In the genomic region with DNA sequence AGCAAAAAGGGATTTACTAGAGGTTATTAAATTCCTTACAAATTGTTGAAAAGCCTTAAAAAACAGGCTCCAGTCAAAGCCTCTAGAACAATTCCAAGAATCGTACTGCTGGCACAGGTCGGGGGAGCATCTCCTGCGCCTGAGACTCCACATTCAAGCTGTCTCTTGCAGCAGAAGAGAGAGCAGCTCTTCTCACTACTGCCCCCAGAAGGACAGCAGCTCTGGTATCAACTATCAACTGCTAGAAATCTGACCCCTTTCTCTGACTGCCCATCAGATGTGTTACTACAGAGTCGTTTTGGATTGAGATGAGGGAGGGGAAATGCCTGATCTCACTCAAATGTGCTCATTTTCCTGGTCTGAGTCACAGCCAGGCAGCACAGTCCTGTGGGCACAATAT, we compare ENCODE assay signal across 7 cellular contexts.
DNase-seq lines count a peak whose midpoint lies in the region; ATAC-seq, FAIRE-seq and TF ChIP-seq lines count a peak whose summit lies in the region.
"Not testable (repeated sequence)": the region's sequence is repeated elsewhere in the genome, so short reads cannot be mapped to it uniquely, and the experiment has no call there.

No MANE protein-coding gene starts in this region.

- not testable (repeated sequence) for H3K4me1 ChIP-seq in GM23338 (ENCODE audit: insufficient read depth); H1 (replicated peaks in 1 of 4; ENCODE audit: control insufficient read depth in 3 of 4, insufficient read depth in 4 of 4, low read length in 3 of 4)

- H4K8ac ChIP-seq in H1 (ENCODE audit: extremely low read depth, insufficient read depth, low read length) = not testable (repeated sequence)

- not testable (repeated sequence) for H4K5ac ChIP-seq in H1 (ENCODE audit: insufficient read length, low read depth, low read length)

- DNase-seq in DMS53 (lab: John Stamatoyannopoulos, UW) = peak; percentile 10
- DNase-seq in GM23338 (ENCODE audit: low spot score) = peak; percentile 57
- DNase-seq in NB4 (ENCODE audit: low read depth) = peak; percentile 1
- peak; percentile 43 for DNase-seq in SK-MEL-5 (ENCODE audit: low read depth, low spot score)
- DNase-seq in H1 (ENCODE audit: low read depth in 1 of 2, low spot score in 2 of 2) = not testable (repeated sequence)
- peak; percentile 13 for DNase-seq in glutamatergic neuron
- peak; percentile 1 for DNase-seq in left kidney (ENCODE audit: low read depth, low spot score)

- not testable (repeated sequence) for H2BK20ac ChIP-seq in H1 (ENCODE audit: low read length)

- H3K56ac ChIP-seq in H1 (replicated peaks; ENCODE audit: insufficient read length, low read depth, low read length) = not testable (repeated sequence)

- H3F3A ChIP-seq in GM23338 (replicated peaks; ENCODE audit: low read depth) = not testable (repeated sequence)

- not testable (repeated sequence) for H3K9me2 ChIP-seq in GM23338 (ENCODE audit: insufficient read depth)

- H3K9me3 ChIP-seq in H1 (ENCODE audit: insufficient read depth in 2 of 2, low read depth in 1 of 2, low read length in 1 of 2) = not testable (repeated sequence)

- H3K36me3 ChIP-seq in GM23338 (ENCODE audit: insufficient read depth); H1 (ENCODE audit: control insufficient read depth in 2 of 4, insufficient read depth in 4 of 4, low read length in 3 of 4): not testable (repeated sequence)

- not testable (repeated sequence) for H3K4ac ChIP-seq in H1 (replicated peaks; ENCODE audit: insufficient read length, low read depth, low read length)

- not testable (repeated sequence) for H4K20me1 ChIP-seq in GM23338 (replicated peaks; ENCODE audit: insufficient read depth); H1 (replicated peaks in 1 of 2; ENCODE audit: control insufficient read depth in 1 of 2, insufficient read depth in 2 of 2, low read length in 2 of 2)

- TF ChIP-seq EP300 in H1 (IDR thresholded peaks at IDR 0.05; ENCODE audit: borderline replicate concordance in 1 of 2, low read depth in 2 of 2, low read length in 2 of 2) = not testable (repeated sequence)

- H3K79me1 ChIP-seq in H1 (ENCODE audit: low read depth, low read length) = not testable (repeated sequence)

- H3K9me3 Mint-ChIP-seq in GM23338; glutamatergic neuron (ENCODE audit: unreplicated experiment): not testable (repeated sequence)

- in situ Hi-C loops in SK-MEL-5 (cut with HindIII; ENCODE audit: low pct_unique_long_range_greater_than_20kb, low sequenced_read_pairs) = not testable (repeated sequence)

- not testable (repeated sequence) for H3K27me3 ChIP-seq in GM23338 (ENCODE audit: insufficient read depth); H1 (replicated peaks in 1 of 4; ENCODE audit: control insufficient read depth in 3 of 4, extremely low read depth in 1 of 4, insufficient read depth in 3 of 4, low read length in 3 of 4)

- not testable (repeated sequence) for H3K27ac ChIP-seq in GM23338 (ENCODE audit: low read depth); H1 (ENCODE audit: low read depth, low read length)

- ATAC-seq in GM23338 = peak; percentile 84

- POLR2A ChIA-PET in H1 (lab: Charles Lee; ENCODE audit: partially characterized antibody) = not testable (repeated sequence)

- not testable (repeated sequence) for H2AFZ ChIP-seq in GM23338; H1 (ENCODE audit: low read length)

- not testable (repeated sequence) for H3K27ac Mint-ChIP-seq in GM23338; glutamatergic neuron (ENCODE audit: unreplicated experiment)

- H3K9ac ChIP-seq in H1 (replicated peaks in 1 of 4; ENCODE audit: extremely low read depth in 1 of 4, low read depth in 3 of 4, low read length in 3 of 4) = not testable (repeated sequence)

- FAIRE-seq in H1 (lab: Jason Lieb, UNC) = not testable (repeated sequence)

- TF ChIP-seq CTCF in GM23338 (conservative IDR thresholded peaks at IDR 0.05; ENCODE audit: low read depth in 2 of 2) (peak; percentile 38 to 67; a peak in 3 of 4 replicates), NB4 (IDR thresholded peaks at IDR 0.05; ENCODE audit: low read depth, low read length) (peak; percentile 10), H1 (IDR thresholded peaks at IDR 0.05; ENCODE audit: control extremely low read depth in 1 of 3, insufficient read depth in 1 of 3, low read depth in 1 of 3, low read length in 3 of 3) (peak in 2 of 3 experiments; percentile 28 to 41; a peak in 2 of 4 replicates)
- not testable (repeated sequence) for TF ChIP-seq CTCF in glutamatergic neuron (IDR thresholded peaks at IDR 0.05; ENCODE audit: partially characterized antibody, unreplicated experiment)

- H2BK120ac ChIP-seq in H1 (replicated peaks; ENCODE audit: low read depth, low read length) = not testable (repeated sequence)

- not testable (repeated sequence) for H3K27me3 Mint-ChIP-seq in GM23338 (ENCODE audit: insufficient read depth, low read depth, poor library complexity); glutamatergic neuron (ENCODE audit: unreplicated experiment)

- CTCF ChIA-PET in H1 (lab: Charles Lee; ENCODE audit: partially characterized antibody) = not testable (repeated sequence)

- H3K79me2 ChIP-seq in GM23338 (replicated peaks; ENCODE audit: insufficient read depth); H1 (ENCODE audit: control insufficient read depth in 1 of 2, insufficient read depth in 2 of 2, low read length in 2 of 2): not testable (repeated sequence)

- H2BK15ac ChIP-seq in H1 (ENCODE audit: low read length) = not testable (repeated sequence)

- H2BK5ac ChIP-seq in H1 (ENCODE audit: low read depth, low read length) = not testable (repeated sequence)

- peak; percentile 17 to 23; a peak in 2 of 4 replicates for TF ChIP-seq RAD21 in H1 (IDR thresholded peaks at IDR 0.05 in 1 of 2, conservative IDR thresholded peaks at IDR 0.05 in 1 of 2; ENCODE audit: low read depth in 2 of 2, low read length in 2 of 2)

- H3K23ac ChIP-seq in H1 (ENCODE audit: insufficient read length) = not testable (repeated sequence)

- H2BK12ac ChIP-seq in H1 (ENCODE audit: low read depth, low read length) = not testable (repeated sequence)

- H3K18ac ChIP-seq in H1 (ENCODE audit: extremely low read depth, low read length) = not testable (repeated sequence)

- H3K14ac ChIP-seq in H1 (ENCODE audit: insufficient read length) = not testable (repeated sequence)

- H2AK5ac ChIP-seq in H1 (ENCODE audit: low read depth, low read length) = not testable (repeated sequence)

- WGBS in H1 (ENCODE audit: extremely low coverage in 1 of 2, insufficient coverage in 1 of 2, insufficient read length in 1 of 2, insufficient replicate concordance in 2 of 2, low coverage in 1 of 2, low lambda C conversion rate in 2 of 2, missing lambda C conversion rate in 1 of 2), 2 experiments = 46% methylated on average over 4 of the region's 4 CpGs; no CpG with 5 or more reads in 1 of the 2 experiments

- not testable (repeated sequence) for H3K23me2 ChIP-seq in H1 (ENCODE audit: low read depth, low read length)

- H3K4me3 ChIP-seq in GM23338; NB4 (ENCODE audit: low read depth, low read length); H1 (ENCODE audit: extremely low read depth in 1 of 4, insufficient read depth in 2 of 4, low read depth in 3 of 4, low read length in 4 of 4): not testable (repeated sequence)

- not testable (repeated sequence) for H3K4me1 Mint-ChIP-seq in GM23338; glutamatergic neuron (ENCODE audit: low read depth, unreplicated experiment)

- H3K36me3 Mint-ChIP-seq in GM23338 (ENCODE audit: low read depth); glutamatergic neuron (ENCODE audit: unreplicated experiment): not testable (repeated sequence)

- not testable (repeated sequence) for H3K4me2 ChIP-seq in GM23338; H1 (ENCODE audit: insufficient read depth in 1 of 2, low read depth in 2 of 2, low read length in 2 of 2)

- TF ChIP-seq POLR2A in NB4 (IDR thresholded peaks at IDR 0.05; ENCODE audit: extremely low read depth, insufficient read length); H1 (IDR thresholded peaks at IDR 0.05; ENCODE audit: control extremely low read depth in 1 of 2, low read depth in 2 of 2, low read length in 2 of 2): not testable (repeated sequence)

- H3K4me3 Mint-ChIP-seq in GM23338; glutamatergic neuron (ENCODE audit: unreplicated experiment): not testable (repeated sequence)

- not testable (repeated sequence) for H4K91ac ChIP-seq in H1 (replicated peaks; ENCODE audit: insufficient read length, low read length)
